In the genomic region with DNA sequence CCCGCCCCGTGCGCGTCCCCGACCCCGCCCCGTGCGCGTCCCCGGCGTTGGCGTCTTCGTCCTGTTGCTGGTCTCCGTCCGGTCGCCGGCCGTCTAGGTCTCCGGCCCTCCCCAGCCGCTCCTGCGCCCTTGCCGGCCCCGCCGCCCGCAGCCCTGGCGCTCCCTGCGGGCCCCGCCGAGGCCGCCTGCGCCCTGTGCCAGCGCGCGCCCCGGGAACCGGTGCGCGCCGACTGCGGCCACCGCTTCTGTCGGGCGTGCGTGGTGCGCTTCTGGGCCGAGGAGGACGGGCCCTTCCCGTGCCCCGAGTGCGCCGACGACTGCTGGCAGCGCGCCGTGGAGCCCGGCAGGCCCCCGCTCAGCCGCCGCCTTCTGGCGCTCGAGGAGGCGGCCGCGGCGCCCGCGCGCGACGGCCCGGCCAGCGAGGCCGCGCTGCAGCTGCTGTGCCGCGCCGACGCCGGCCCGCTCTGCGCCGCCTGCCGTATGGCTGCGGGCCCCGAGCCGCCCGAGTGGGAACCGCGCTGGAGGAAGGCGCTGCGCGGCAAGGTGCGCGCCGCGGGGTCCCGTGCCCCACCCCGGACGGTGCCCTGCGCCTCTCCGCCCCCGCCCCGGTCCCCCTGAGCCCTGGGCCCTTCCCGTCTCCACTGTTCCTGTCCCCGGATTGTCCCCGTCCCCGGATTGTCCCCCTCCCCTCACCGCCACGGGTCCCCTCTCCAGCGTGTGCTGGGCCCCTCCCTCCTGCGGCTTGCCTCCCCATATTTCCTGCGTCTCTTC, we compare ENCODE assay signal across 8 cellular contexts. TPM values are rescaled to one million over a fixed set of nuclear protein-coding genes. Genes with fewer than 3 reads are reported as not detected.
DNase-seq lines count a peak whose midpoint lies in the region; ATAC-seq, FAIRE-seq and TF ChIP-seq lines count a peak whose summit lies in the region.

A gene (plus strand): TSS at position 47 of the 771 bp plus-strand sequence.

- no peak for FAIRE-seq in kidney (lab: Jason Lieb, UNC)

- intact Hi-C loops in breast epithelium (cut with DNase I; ENCODE audit: low total_unique reads) (no loop called here), kidney (cut with DNase I) (no loop called here)

- H3K4me3 ChIP-seq in breast epithelium (peak within 1 kb of the TSS; percentile 78 to 100 (median 96)), kidney (ENCODE audit: low read length in 2 of 2) (peak within 1 kb of the TSS; percentile 77 to 100)

- H3K36me3 ChIP-seq in breast epithelium (no peaks in the 10 kb centered on the region), kidney (ENCODE audit: control insufficient read depth in 1 of 2, insufficient read depth in 2 of 2, low read length in 2 of 2) (peaks cover 5 to 14% of the 10 kb centered on the region in 2 donors)

- H3K4me1 ChIP-seq in breast epithelium, result peaks cover 4 to 6% of the 10 kb centered on the region in 2 donors
- peaks cover 0 to 13% of the 10 kb centered on the region in 2 donors for H3K4me1 ChIP-seq in kidney (ENCODE audit: control insufficient read depth in 1 of 2, insufficient read depth in 1 of 2, low read depth in 1 of 2, low read length in 2 of 2)

- H3K9me3 ChIP-seq in breast epithelium (no peaks in the 10 kb centered on the region), kidney (ENCODE audit: control insufficient read depth in 1 of 2, low read length in 2 of 2) (no peaks in the 10 kb centered on the region)

- TF ChIP-seq POLR2A in GM18951 (IDR thresholded peaks at IDR 0.05; ENCODE audit: extremely low read depth, insufficient read depth, insufficient read length), result peak; percentile 71
- no peak for TF ChIP-seq POLR2A in breast epithelium (IDR thresholded peaks at IDR 0.05)

- DNase-seq in AG08395 (ENCODE audit: low spot score) (peak; percentile 88), breast epithelium (ENCODE audit: low spot score in 2 of 2) (peak; percentile 74 to 87), kidney (peak; percentile 96)
- peak in 3 of 4 experiments; percentile 21 to 78 (median 71) for DNase-seq in stimulated activated CD4-positive, alpha-beta T cell treated with anti-CD3 and anti-CD28 coated beads, Interleukin-1b, Interleukin-23, amount 100 ng/mL, for 24 hours (ENCODE audit: low read depth in 4 of 4, low spot score in 1 of 4)

- in situ Hi-C loops in GM18951 (cut with MboI; ENCODE audit: low sequenced_read_pairs, unreplicated experiment), result no loop called here

- H3K9ac ChIP-seq in kidney (ENCODE audit: low read length in 2 of 2), result peak within 1 kb of the TSS; percentile 52 to 99

- ATAC-seq in HG03103 (IDR thresholded peaks at IDR 0.05; ENCODE audit: low read depth, unreplicated experiment) (peak; percentile 27), SK-N-SH treated with all-trans-retinoic acid at 6 μM for 48 hours (peak; percentile 78), GM18870 (IDR thresholded peaks at IDR 0.05; ENCODE audit: unreplicated experiment) (no peak)

- H3K27ac ChIP-seq in breast epithelium, result peak within 1 kb of the TSS; percentile 100
- peak within 1 kb of the TSS; percentile 100 for H3K27ac ChIP-seq in kidney (ENCODE audit: low read depth in 2 of 2, low read length in 2 of 2)

- no peaks in the 10 kb centered on the region for H3K27me3 ChIP-seq in breast epithelium

- TF ChIP-seq CTCF in breast epithelium (IDR thresholded peaks at IDR 0.05), result peak in 1 of 3 donors; percentile 9
- no peak for TF ChIP-seq CTCF in kidney (IDR thresholded peaks at IDR 0.05; ENCODE audit: borderline replicate concordance, extremely low read depth, insufficient read depth)

TF ChIP-seq in SK-N-SH treated with all-trans-retinoic acid at 6 μM for 48 hours, 23 proteins besides CTCF, POLR2A, EP300 and RAD21:
- TF ChIP-seq SNAI2 (CRISPR knock-in tag; IDR thresholded peaks at IDR 0.05) (no peak), RARB (CRISPR knock-in tag; IDR thresholded peaks at IDR 0.05) (no peak), ZNF8 (CRISPR knock-in tag; IDR thresholded peaks at IDR 0.05) (no peak), ZFP30 (CRISPR knock-in tag; IDR thresholded peaks at IDR 0.05) (no peak), TCF4 (CRISPR knock-in tag; IDR thresholded peaks at IDR 0.05; ENCODE audit: borderline replicate concordance) (no peak), CSDC2 (CRISPR knock-in tag; IDR thresholded peaks at IDR 0.05) (no peak), ZNF70 (CRISPR knock-in tag; IDR thresholded peaks at IDR 0.05) (no peak)
- TF ChIP-seq, protein P1, sequence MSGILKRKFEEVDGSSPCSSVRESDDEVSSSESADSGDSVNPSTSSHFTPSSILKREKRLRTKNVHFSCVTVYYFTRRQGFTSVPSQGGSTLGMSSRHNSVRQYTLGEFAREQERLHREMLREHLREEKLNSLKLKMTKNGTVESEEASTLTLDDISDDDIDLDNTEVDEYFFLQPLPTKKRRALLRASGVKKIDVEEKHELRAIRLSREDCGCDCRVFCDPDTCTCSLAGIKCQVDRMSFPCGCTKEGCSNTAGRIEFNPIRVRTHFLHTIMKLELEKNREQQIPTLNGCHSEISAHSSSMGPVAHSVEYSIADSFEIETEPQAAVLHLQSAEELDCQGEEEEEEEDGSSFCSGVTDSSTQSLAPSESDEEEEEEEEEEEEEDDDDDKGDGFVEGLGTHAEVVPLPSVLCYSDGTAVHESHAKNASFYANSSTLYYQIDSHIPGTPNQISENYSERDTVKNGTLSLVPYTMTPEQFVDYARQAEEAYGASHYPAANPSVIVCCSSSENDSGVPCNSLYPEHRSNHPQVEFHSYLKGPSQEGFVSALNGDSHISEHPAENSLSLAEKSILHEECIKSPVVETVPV (CRISPR knock-in tag; IDR thresholded peaks at IDR 0.05), result no peak
- TF ChIP-seq, protein P2, sequence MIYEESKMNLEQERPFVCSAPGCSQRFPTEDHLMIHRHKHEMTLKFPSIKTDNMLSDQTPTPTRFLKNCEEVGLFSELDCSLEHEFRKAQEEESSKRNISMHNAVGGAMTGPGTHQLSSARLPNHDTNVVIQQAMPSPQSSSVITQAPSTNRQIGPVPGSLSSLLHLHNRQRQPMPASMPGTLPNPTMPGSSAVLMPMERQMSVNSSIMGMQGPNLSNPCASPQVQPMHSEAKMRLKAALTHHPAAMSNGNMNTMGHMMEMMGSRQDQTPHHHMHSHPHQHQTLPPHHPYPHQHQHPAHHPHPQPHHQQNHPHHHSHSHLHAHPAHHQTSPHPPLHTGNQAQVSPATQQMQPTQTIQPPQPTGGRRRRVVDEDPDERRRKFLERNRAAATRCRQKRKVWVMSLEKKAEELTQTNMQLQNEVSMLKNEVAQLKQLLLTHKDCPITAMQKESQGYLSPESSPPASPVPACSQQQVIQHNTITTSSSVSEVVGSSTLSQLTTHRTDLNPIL (CRISPR knock-in tag; IDR thresholded peaks at IDR 0.05; ENCODE audit: low read depth), result no peak
- TF ChIP-seq, protein P3, sequence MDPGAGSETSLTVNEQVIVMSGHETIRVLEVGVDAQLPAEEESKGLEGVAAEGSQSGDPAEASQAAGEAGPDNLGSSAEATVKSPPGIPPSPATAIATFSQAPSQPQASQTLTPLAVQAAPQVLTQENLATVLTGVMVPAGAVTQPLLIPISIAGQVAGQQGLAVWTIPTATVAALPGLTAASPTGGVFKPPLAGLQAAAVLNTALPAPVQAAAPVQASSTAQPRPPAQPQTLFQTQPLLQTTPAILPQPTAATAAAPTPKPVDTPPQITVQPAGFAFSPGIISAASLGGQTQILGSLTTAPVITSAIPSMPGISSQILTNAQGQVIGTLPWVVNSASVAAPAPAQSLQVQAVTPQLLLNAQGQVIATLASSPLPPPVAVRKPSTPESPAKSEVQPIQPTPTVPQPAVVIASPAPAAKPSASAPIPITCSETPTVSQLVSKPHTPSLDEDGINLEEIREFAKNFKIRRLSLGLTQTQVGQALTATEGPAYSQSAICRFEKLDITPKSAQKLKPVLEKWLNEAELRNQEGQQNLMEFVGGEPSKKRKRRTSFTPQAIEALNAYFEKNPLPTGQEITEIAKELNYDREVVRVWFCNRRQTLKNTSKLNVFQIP (CRISPR knock-in tag; IDR thresholded peaks at IDR 0.05; ENCODE audit: borderline replicate concordance, low read depth), result no peak

RNA-seq across cellular contexts. Expression of the gene that starts here (rescaled TPM):
- total RNA-seq in breast epithelium (10 to 100 TPM; 26.9 to 33.7 (median 33.1) TPM), kidney (137 TPM)
- polyA plus RNA-seq in kidney (ENCODE audit: insufficient read depth, low read depth, low replicate concordance), result 85.2 TPM
